14 cellular contexts compared by ENCODE assay signal in genomic region chr21:33940846-33941245, GRCh38. TPM values are rescaled to one million over a fixed set of nuclear protein-coding genes. Genes with fewer than 3 reads are reported as not detected.
DNase-seq lines count a peak whose midpoint lies in the region; ATAC-seq and TF ChIP-seq lines count a peak whose summit lies in the region.
"Had no signal": no experiment of that assay in that cellular context is flagged by ENCODE, and none has a peak within 500 bp of the region (broad histone marks: within the 10 kb centered on the region; RNA-seq: fewer than 3 reads in every experiment).

No MANE protein-coding gene starts in this region.

- no peak overlapping the region for H3K4me3 Mint-ChIP-seq in progenitor cell of endocrine pancreas (ENCODE audit: low read depth)
- H3K4me3 Mint-ChIP-seq: endodermal cell, nephron had no signal

- H3K4me1 ChIP-seq in SJSA1 (replicated peaks), result peaks cover 8% of the 10 kb centered on the region
- H3K4me1 ChIP-seq in esophagus muscularis mucosa, result peaks cover 6 to 41% (median 29%) of the 10 kb centered on the region in 4 donors
- no peaks in the 10 kb centered on the region for H3K4me1 ChIP-seq in BE2C

- intact Hi-C loops in esophagus muscularis mucosa (cut with DNase I), result no loop called here

- no peak for ATAC-seq in HG02970 (IDR thresholded peaks at IDR 0.05; ENCODE audit: low FRiP score, unreplicated experiment)
- ATAC-seq in HG03039 (IDR thresholded peaks at IDR 0.05; ENCODE audit: unreplicated experiment), result no peak
- ATAC-seq in HG03095 (IDR thresholded peaks at IDR 0.05; ENCODE audit: unreplicated experiment), result no peak

- H3K27me3 ChIP-seq in SJSA1 (replicated peaks), result no peaks in the 10 kb centered on the region
- H3K27me3 ChIP-seq in esophagus muscularis mucosa, result no peaks in the 10 kb centered on the region
- H3K27me3 ChIP-seq in BE2C, result no peaks in the 10 kb centered on the region

- WGBS in esophagus muscularis mucosa, result 69% methylated on average over 6 of the region's 6 CpGs

- TF ChIP-seq EP300 in esophagus muscularis mucosa (IDR thresholded peaks at IDR 0.05), result no peak

- H3K36me3 Mint-ChIP-seq in progenitor cell of endocrine pancreas (ENCODE audit: insufficient read depth), result peaks cover 18% of the 10 kb centered on the region

- DNase-seq in Daoy (ENCODE audit: low read depth), result peak; percentile 49
- DNase-seq in SJSA1 (ENCODE audit: low read depth in 1 of 2, low spot score in 2 of 2), result peak in 1 of 2 experiments; percentile 16
- no peak for DNase-seq in esophagus muscularis mucosa (ENCODE audit: extremely low spot score)
- DNase-seq in progenitor cell of endocrine pancreas (ENCODE audit: low spot score, unreplicated experiment), result no peak
- DNase-seq in BE2C, result no peak
- DNase-seq: activated effector memory CD4-positive, alpha-beta T cell treated with anti-CD3 and anti-CD28 coated beads, Interleukin-2, amount 50 U/mL, for 16 hours; endodermal cell; NCI-H187; stimulated activated CD4-positive, alpha-beta T cell treated with anti-CD3 and anti-CD28 coated beads, Interleukin-4, amount 100 ng/mL, for 24 hours had no signal

- H3K4me3 ChIP-seq in SJSA1, result no peak overlapping the region
- no peak overlapping the region for H3K4me3 ChIP-seq in esophagus muscularis mucosa
- H3K4me3 ChIP-seq in BE2C (ENCODE audit: low read depth, low read length), result no peak overlapping the region

- H3K27me3 Mint-ChIP-seq in progenitor cell of endocrine pancreas, result no peaks in the 10 kb centered on the region

- no peaks in the 10 kb centered on the region for H3K36me3 ChIP-seq in SJSA1
- no peaks in the 10 kb centered on the region for H3K36me3 ChIP-seq in esophagus muscularis mucosa
- H3K36me3 ChIP-seq in BE2C, result no peaks in the 10 kb centered on the region

- no peak for TF ChIP-seq POLR2A in esophagus muscularis mucosa (IDR thresholded peaks at IDR 0.05; ENCODE audit: low read depth)

- TF ChIP-seq CTCF in esophagus muscularis mucosa (IDR thresholded peaks at IDR 0.05) (no peak), progenitor cell of endocrine pancreas (IDR thresholded peaks at IDR 0.05; ENCODE audit: unreplicated experiment) (no peak), BE2C (IDR thresholded peaks at IDR 0.05; ENCODE audit: low read depth, low read length) (no peak)

- H3K9me3 ChIP-seq in SJSA1 (replicated peaks), result no peaks in the 10 kb centered on the region
- no peaks in the 10 kb centered on the region for H3K9me3 ChIP-seq in esophagus muscularis mucosa
- no peaks in the 10 kb centered on the region for H3K9me3 ChIP-seq in BE2C

- H3K27ac Mint-ChIP-seq in progenitor cell of endocrine pancreas, result peak overlapping the region; percentile 40
- H3K27ac Mint-ChIP-seq: endodermal cell had no signal

- H3K9me3 Mint-ChIP-seq in progenitor cell of endocrine pancreas (ENCODE audit: low read depth), result peaks cover 9% of the 10 kb centered on the region

- H3K27ac ChIP-seq in SJSA1, result 0 out of 2 replicates have a peak overlapping the region, but pooled peaks have one; percentile 16
- H3K27ac ChIP-seq in esophagus muscularis mucosa (replicated peaks in 1 of 4), result peak overlapping the region; percentile 57 to 68 (median 64)
- H3K27ac ChIP-seq: VCaP had no signal

- no peaks in the 10 kb centered on the region for H3K4me1 Mint-ChIP-seq in progenitor cell of endocrine pancreas (ENCODE audit: low read depth)
- H3K4me1 Mint-ChIP-seq: nephron had no signal

RNA-seq across cellular contexts. Expression of gene ATP5PO, which starts 25.2 kb away (rescaled TPM):
- total RNA-seq in Daoy (2014; rRNA removed; shearing (Covaris generic)), result 360 and 436 TPM in 2 replicates
- total RNA-seq in SJSA1 (2014; rRNA removed; shearing (Covaris generic)), result 276 and 326 TPM in 2 replicates
- total RNA-seq in esophagus muscularis mucosa, result 100 to 1,000 TPM; 130 to 289 (median 195) TPM
- 191 and 193 TPM in 2 replicates for total RNA-seq in progenitor cell of endocrine pancreas
- 561 TPM for polyA plus RNA-seq in BE2C (2012; ENCODE audit: insufficient read depth, insufficient read length, low read depth)
